Comparison of ENCODE assay signal across 27 cellular contexts in the genomic region with DNA sequence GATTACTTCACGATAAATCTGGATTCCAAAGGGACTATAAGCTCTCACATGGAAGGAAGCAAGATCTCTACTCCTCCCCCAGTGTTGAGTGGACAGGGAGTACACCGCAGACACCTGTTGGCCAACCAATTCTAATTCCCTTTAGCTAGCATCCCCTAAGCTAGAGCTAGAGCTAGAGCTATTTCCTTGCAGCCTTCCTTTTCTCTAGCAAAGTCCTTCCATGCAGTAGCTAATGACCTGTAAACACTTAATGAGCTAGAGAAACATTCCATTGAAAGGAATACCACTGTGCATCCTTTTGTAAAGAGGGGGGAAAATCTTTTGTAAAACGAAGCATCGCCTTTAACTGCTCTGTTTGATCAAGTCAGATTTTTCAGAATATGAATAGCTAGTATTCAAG. TPM values are rescaled to one million over a fixed set of nuclear protein-coding genes. Genes with fewer than 3 reads are reported as not detected.
A peak's percentile ranks its signal among the peaks of the same experiment; 100 is the strongest.
DNase-seq lines count a peak whose midpoint lies in the region; ATAC-seq and TF ChIP-seq lines count a peak whose summit lies in the region.
"Had no signal": no experiment of that assay in that cellular context is flagged by ENCODE, and none has a peak within 500 bp of the region (broad histone marks: within the 10 kb centered on the region; RNA-seq: fewer than 3 reads in every experiment).

No MANE protein-coding gene starts in this region.

- peaks cover 18% of the 10 kb centered on the region for H3K4me1 ChIP-seq in neural progenitor cell
- H3K4me1 ChIP-seq: HAP-1 had no signal

- H3K4me3 Mint-ChIP-seq in IgD-negative memory B cell (peak overlapping the region in 2 of 4 donors; percentile 18 to 40), activated B cell treated with CpG ODN at 0.5 μM for 24 hours (no peak overlapping the region), neural progenitor cell (no peak overlapping the region)
- H3K4me3 Mint-ChIP-seq: CD8-positive, alpha-beta T cell had no signal

- H3K4me1 Mint-ChIP-seq in IgD-negative memory B cell (peaks cover 78 to 90% (median 80%) of the 10 kb centered on the region in 3 donors), activated B cell treated with CpG ODN at 0.5 μM for 24 hours (peaks cover 100% of the 10 kb centered on the region), neural progenitor cell (peaks cover 5% of the 10 kb centered on the region)

- H3K36me3 Mint-ChIP-seq in IgD-negative memory B cell (peaks cover 15% of the 10 kb centered on the region), activated B cell treated with CpG ODN at 0.5 μM for 24 hours (ENCODE audit: low read depth) (peaks cover 71% of the 10 kb centered on the region), neural progenitor cell (no peaks in the 10 kb centered on the region)
- H3K36me3 Mint-ChIP-seq: CD8-positive, alpha-beta T cell had no signal

- no peaks in the 10 kb centered on the region for H3K36me3 ChIP-seq in neural progenitor cell

- peak overlapping the region; percentile 90 to 95 (median 91) for H3K27ac Mint-ChIP-seq in IgD-negative memory B cell
- peak overlapping the region; percentile 84 for H3K27ac Mint-ChIP-seq in activated B cell treated with CpG ODN at 0.5 μM for 24 hours
- H3K27ac Mint-ChIP-seq in neural progenitor cell, result no peak overlapping the region
- H3K27ac Mint-ChIP-seq: CD8-positive, alpha-beta T cell had no signal

- no peaks in the 10 kb centered on the region for H3K79me2 ChIP-seq in neural progenitor cell (ENCODE audit: low read depth)

- no peak overlapping the region for H2AFZ ChIP-seq in neural progenitor cell (replicated peaks)
- H2AFZ ChIP-seq: PC-9 had no signal

- H3K4me2 ChIP-seq in neural progenitor cell, result peak overlapping the region; percentile 34
- H3K4me2 ChIP-seq: KMS-11, PC-9 had no signal

- no peak for DNase-seq in activated B cell treated with CpG ODN at 0.5 μM for 24 hours
- peak; percentile 55 for DNase-seq in neural progenitor cell (ENCODE audit: low spot score)
- no peak for DNase-seq in Right ventricle myocardium inferior (ENCODE audit: missing footprints)
- no peak for DNase-seq in DMS79 (lab: John Stamatoyannopoulos, UW)
- no peak for DNase-seq in NCI-H2081 (lab: John Stamatoyannopoulos, UW)
- DNase-seq in NCI-H1105 treated with DMSO at 0.1 percent for 48 hours (lab: John Stamatoyannopoulos, UW), result no peak
- DNase-seq: Caco-2; CD8-positive, alpha-beta T cell; EL; GDM1; GOT3; IMR-90; NCI-H1048; NCI-H1436 treated with DMSO at 0.1 percent for 48 hours; NCI-H187 treated with DMSO at 0.1 percent for 48 hours; NCI-H2107; NCI-H446 treated with DMSO at 0.1 percent for 48 hours; NCI-H526; NCI-H82; NK-92 treated with Interleukin-12 subunit alpha and Interleukin-12 subunit beta, amount 100 ng/mL, for 24 hours; PC-9; Right ventricle myocardium superior had no signal

- ATAC-seq in activated B cell treated with CpG ODN at 0.5 μM for 24 hours (ENCODE audit: low read depth) (no peak), Right ventricle myocardium inferior (no peak)
- ATAC-seq: CD8-positive, alpha-beta T cell; GM12878 had no signal

- no peaks in the 10 kb centered on the region for H4K20me1 ChIP-seq in neural progenitor cell (ENCODE audit: low read depth)

- POLR2A ChIA-PET in activated B cell treated with CpG ODN at 0.5 μM for 24 hours (lab: Charles Lee), result interaction anchor here (0.7 to 4.9 kb wide), 8 partner anchors 11 to 1256 kb away, joined by 3 to 44 read pairs (median 6); no protein-coding TSS in a partner anchor

- H3K9me3 Mint-ChIP-seq in IgD-negative memory B cell (no peaks in the 10 kb centered on the region), activated B cell treated with CpG ODN at 0.5 μM for 24 hours (no peaks in the 10 kb centered on the region), neural progenitor cell (no peaks in the 10 kb centered on the region)
- H3K9me3 Mint-ChIP-seq: CD8-positive, alpha-beta T cell had no signal

- intact Hi-C loops in activated B cell treated with CpG ODN at 0.5 μM for 24 hours (cut with micrococcal nuclease) (loop anchor here (5.0 kb wide), 1 partner anchor 145 kb away; no protein-coding TSS in a partner anchor), Right ventricle myocardium inferior (cut with DNase I) (no loop called here)

- no peak for TF ChIP-seq CTCF in activated B cell treated with CpG ODN at 0.5 μM for 24 hours (IDR thresholded peaks at IDR 0.05)
- no peak for TF ChIP-seq CTCF in neural progenitor cell (IDR thresholded peaks at IDR 0.05)

- H3K27me3 Mint-ChIP-seq in IgD-negative memory B cell, result no peaks in the 10 kb centered on the region
- H3K27me3 Mint-ChIP-seq in activated B cell treated with CpG ODN at 0.5 μM for 24 hours, result no peaks in the 10 kb centered on the region
- H3K27me3 Mint-ChIP-seq in neural progenitor cell (ENCODE audit: insufficient read depth, low read depth), result peaks cover 5% of the 10 kb centered on the region

- CTCF ChIA-PET in activated B cell treated with CpG ODN at 0.5 μM for 24 hours (lab: Charles Lee), result interaction anchor here (0.7 to 0.9 kb wide), 3 partner anchors 10 to 53 kb away, joined by 3 to 4 read pairs (median 3); no protein-coding TSS in a partner anchor

- peaks cover 11% of the 10 kb centered on the region for H3F3A ChIP-seq in neural progenitor cell (ENCODE audit: low read depth)

- no peak overlapping the region for H3K4me3 ChIP-seq in neural progenitor cell
- H3K4me3 ChIP-seq: GM12878, HAP-1, PC-9 had no signal

- H3K9ac ChIP-seq in neural progenitor cell, result no peak overlapping the region
- H3K9ac ChIP-seq: KMS-11 had no signal

- H3K27ac ChIP-seq in neural progenitor cell, result no peak overlapping the region
- H3K27ac ChIP-seq: C4-2B, KMS-11, PC-9 had no signal

- no peaks in the 10 kb centered on the region for H3K27me3 ChIP-seq in neural progenitor cell

- H3K9me3 ChIP-seq in neural progenitor cell (ENCODE audit: low read depth), result no peaks in the 10 kb centered on the region
- H3K9me3 ChIP-seq: Caco-2, HAP-1 had no signal

RNA-seq across cellular contexts. Expression of a gene that starts 56.5 kb away (rescaled TPM):
- 189 TPM for polyA plus RNA-seq in IgD-negative memory B cell
- total RNA-seq in activated B cell treated with CpG ODN at 0.5 μM for 24 hours (279 and 331 TPM in 2 replicates), neural progenitor cell (ENCODE audit: low replicate concordance) (0.67 and 1.0 TPM in 2 replicates), Right ventricle myocardium inferior (37.5 TPM)
- total RNA-seq: PC-9 had no signal

Comparison
In these comparisons a context has a peak if more than half of its experiments do, and no peak if none do; other contexts are left out.
1. RNA of a gene that starts 56.5 kb away (total RNA-seq): 279 to 331 TPM in activated B cell treated with CpG ODN at 0.5 μM for 24 hours and 37.5 TPM in Right ventricle myocardium inferior (single experiment); 0.67 to 1.0 TPM in neural progenitor cell; every median in the first group is over 10 times any median in the second.